In genomic region chr22:17637490-17638181, GRCh38 we compare ENCODE assay signal across 8 cellular contexts. TPM values are rescaled to one million over a fixed set of nuclear protein-coding genes. Genes with fewer than 3 reads are reported as not detected.
DNase-seq lines count a peak whose midpoint lies in the region; TF ChIP-seq lines count a peak whose summit lies in the region.

No MANE protein-coding gene starts in this region.

- DNase-seq in NCI-H510A treated with DMSO at 0.1 percent for 48 hours (lab: John Stamatoyannopoulos, UW) (peak; percentile 39), NCI-H510A (lab: John Stamatoyannopoulos, UW) (no peak), iPS DF 6.9 (ENCODE audit: low read depth, low spot score) (no peak), stomach (no peak), HuH-7 (ENCODE audit: low spot score) (no peak), NCI-H69 (lab: John Stamatoyannopoulos, UW) (no peak), SHP77 treated with DMSO at 0.1 percent for 48 hours (lab: John Stamatoyannopoulos, UW) (no peak)

- H3K9me3 ChIP-seq in iPS DF 6.9 (ENCODE audit: control insufficient read depth, insufficient read depth, low read length) (no peaks in the 10 kb centered on the region), stomach (no peaks in the 10 kb centered on the region)

- TF ChIP-seq POLR2A in stomach (IDR thresholded peaks at IDR 0.05), result no peak

- no peaks in the 10 kb centered on the region for H3K36me3 ChIP-seq in iPS DF 6.9 (ENCODE audit: control insufficient read depth, insufficient read depth, low read length)
- H3K36me3 ChIP-seq in stomach, result peaks cover 0 to 8% (median 0%) of the 10 kb centered on the region in 4 donors

- H3K27ac ChIP-seq in iPS DF 6.9 (ENCODE audit: low read length) (no peak overlapping the region), stomach (peak overlapping the region; percentile 98 to 100 (median 99))

- peak overlapping the region; percentile 94 for H3K4me3 ChIP-seq in WI38 (ENCODE audit: low read depth, low read length)
- peak overlapping the region; percentile 51; the same call in 1 of the 2 replicates for H3K4me3 ChIP-seq in iPS DF 6.9 (ENCODE audit: low read length)
- peak overlapping the region; percentile 56 to 89 (median 64) for H3K4me3 ChIP-seq in stomach

- WGBS in iPS DF 6.9 (ENCODE audit: insufficient coverage, insufficient read length), result no CpG with 5 or more reads among the region's 10 CpGs
- WGBS in stomach, 5 donors, result 46 to 50% (median 49%) methylated on average over 10 of the region's 10 CpGs

- no peak for TF ChIP-seq CTCF in WI38 (IDR thresholded peaks at IDR 0.05; ENCODE audit: low read depth, low read length)
- TF ChIP-seq CTCF in stomach (IDR thresholded peaks at IDR 0.05), result no peak

- H3K27me3 ChIP-seq in iPS DF 6.9 (ENCODE audit: control insufficient read depth, insufficient read depth, low read length) (no peaks in the 10 kb centered on the region), stomach (no peaks in the 10 kb centered on the region)

- no peaks in the 10 kb centered on the region for H3K4me1 ChIP-seq in iPS DF 6.9 (ENCODE audit: control insufficient read depth, insufficient read depth, low read length)
- peaks cover 17 to 26% (median 22%) of the 10 kb centered on the region in 4 donors for H3K4me1 ChIP-seq in stomach

- intact Hi-C loops in stomach (cut with DNase I; ENCODE audit: low total_unique reads), result no loop called here

- no peak for TF ChIP-seq EP300 in stomach (IDR thresholded peaks at IDR 0.05)

RNA-seq across cellular contexts. Expression of gene BCL2L13, which starts 0.9 kb away (rescaled TPM):
- total RNA-seq in stomach, result 10 to 100 TPM; 15.6 to 74.1 (median 57.6) TPM
- polyA plus RNA-seq in stomach, result 10 to 100 TPM; 13.7 to 26.9 (median 26.1) TPM

RNA-seq across cellular contexts. Expression of gene ATP6V1E1, which starts 9.1 kb away (rescaled TPM):
- total RNA-seq in stomach, result 100 to 1,000 TPM in 2 of 5 donors, 10 to 100 TPM in 3; 22.2 to 284 (median 58.7) TPM
- polyA plus RNA-seq in stomach, result 100 to 1,000 TPM; 101 to 150 (median 133) TPM
